15 cellular contexts compared by ENCODE assay signal in genomic region chr16:68764866-68765265, GRCh38. TPM values are rescaled to one million over a fixed set of nuclear protein-coding genes. Genes with fewer than 3 reads are reported as not detected.
DNase-seq lines count a peak whose midpoint lies in the region; ATAC-seq and TF ChIP-seq lines count a peak whose summit lies in the region.
"Had no signal": no experiment of that assay in that cellular context is flagged by ENCODE, and none has a peak within 500 bp of the region (broad histone marks: within the 10 kb centered on the region; RNA-seq: fewer than 3 reads in every experiment).

No MANE protein-coding gene starts in this region.

- peak in 2 of 3 donors; percentile 32 to 72 for DNase-seq in CD4-positive, CD25-positive, alpha-beta regulatory T cell
- DNase-seq in DMS 273 (lab: John Stamatoyannopoulos, UW; ENCODE audit: unreplicated experiment) (peak; percentile 59), WTC11 (ENCODE audit: low spot score) (no peak), epithelial cell of prostate (ENCODE audit: low read depth, low spot score) (no peak), NCI-H524 (lab: John Stamatoyannopoulos, UW) (no peak), tibial artery (no peak)
- DNase-seq: head of caudate nucleus; Kasumi-1; naive B cell; NCI-H1694; stimulated activated naive B cell treated with anti-CD40 and anti-IgM and Interleukin-4, amounts not matched to agents 10 μg/mL and 1 μg/mL and 100 μg/mL, for 72 hours had no signal

- no peak for TF ChIP-seq CTCF in WTC11 (IDR thresholded peaks at IDR 0.05)
- TF ChIP-seq CTCF in tibial artery (IDR thresholded peaks at IDR 0.05), result no peak

- no peaks in the 10 kb centered on the region for H3K27me3 Mint-ChIP-seq in CD4-positive, CD25-positive, alpha-beta regulatory T cell
- H3K27me3 Mint-ChIP-seq in WTC11 (ENCODE audit: low read depth), result no peaks in the 10 kb centered on the region

- H3K27ac Mint-ChIP-seq in CD4-positive, CD25-positive, alpha-beta regulatory T cell, result peak overlapping the region in 1 of 3 donors; percentile 87
- peak overlapping the region; percentile 99 for H3K27ac Mint-ChIP-seq in WTC11
- H3K27ac Mint-ChIP-seq: stimulated activated naive B cell treated with anti-CD40 and anti-IgM and Interleukin-4, amounts not matched to agents 10 μg/mL and 1 μg/mL and 100 μg/mL, for 72 hours had no signal

- H3K36me3 ChIP-seq in CD4-positive, CD25-positive, alpha-beta regulatory T cell (ENCODE audit: control insufficient read depth, insufficient read depth, low read length), result no peaks in the 10 kb centered on the region
- H3K36me3 ChIP-seq in tibial artery, result no peaks in the 10 kb centered on the region
- H3K36me3 ChIP-seq: BLaER1 treated with 17β-estradiol and CSF1 and Interleukin-3, amounts not matched to agents 10 nM and 100 nM had no signal

- intact Hi-C loops in tibial artery (cut with DNase I; ENCODE audit: low total_unique reads), result no loop called here

- H3K4me3 ChIP-seq in CD4-positive, CD25-positive, alpha-beta regulatory T cell (ENCODE audit: low read depth, low read length), result peak overlapping the region; percentile 38
- H3K4me3 ChIP-seq in tibial artery, result no peak overlapping the region
- H3K4me3 ChIP-seq: BLaER1 treated with 17β-estradiol and CSF1 and Interleukin-3, amounts not matched to agents 10 nM and 100 nM had no signal

- CTCF ChIA-PET in WTC11 (lab: Charles Lee), result interaction anchor here (0.8 kb wide), 1 partner anchor 28 kb away, joined by 3 read pairs; the partner anchor contains the start of gene CDH1

- POLR2A ChIA-PET in WTC11 (lab: Charles Lee), result no interaction called here

- no peaks in the 10 kb centered on the region for H3K27me3 ChIP-seq in CD4-positive, CD25-positive, alpha-beta regulatory T cell (ENCODE audit: control insufficient read depth, insufficient read depth, low read length)
- H3K27me3 ChIP-seq in tibial artery, result peaks cover 0 to 26% of the 10 kb centered on the region in 2 donors
- H3K27me3 ChIP-seq: BLaER1 treated with 17β-estradiol and CSF1 and Interleukin-3, amounts not matched to agents 10 nM and 100 nM had no signal

- peak overlapping the region in 2 of 4 donors; percentile 33 to 66 for H3K4me3 Mint-ChIP-seq in CD4-positive, CD25-positive, alpha-beta regulatory T cell
- H3K4me3 Mint-ChIP-seq in WTC11, result peak overlapping the region; percentile 52; the same call in 1 of the 2 replicates
- H3K4me3 Mint-ChIP-seq: naive B cell; stimulated activated naive B cell treated with anti-CD40 and anti-IgM and Interleukin-4, amounts not matched to agents 10 μg/mL and 1 μg/mL and 100 μg/mL, for 72 hours had no signal

- peak; percentile 43 to 49 for ATAC-seq in CD4-positive, CD25-positive, alpha-beta regulatory T cell (ENCODE audit: low read depth in 2 of 2)
- ATAC-seq in WTC11 (no peak), GM19328 (IDR thresholded peaks at IDR 0.05; ENCODE audit: unreplicated experiment) (no peak), HG03520 (IDR thresholded peaks at IDR 0.05; ENCODE audit: unreplicated experiment) (no peak)
- ATAC-seq: stimulated activated naive B cell treated with anti-CD40 and anti-IgM and Interleukin-4, amounts not matched to agents 10 μg/mL and 1 μg/mL and 100 μg/mL, for 72 hours had no signal

- H3K9me3 ChIP-seq in CD4-positive, CD25-positive, alpha-beta regulatory T cell (ENCODE audit: control insufficient read depth in 2 of 2, low read length in 2 of 2), result no peaks in the 10 kb centered on the region
- no peaks in the 10 kb centered on the region for H3K9me3 ChIP-seq in tibial artery
- H3K9me3 ChIP-seq: BLaER1 treated with 17β-estradiol and CSF1 and Interleukin-3, amounts not matched to agents 10 nM and 100 nM had no signal

- no peak overlapping the region for H3K27ac ChIP-seq in CD4-positive, CD25-positive, alpha-beta regulatory T cell (ENCODE audit: insufficient read depth, low read length, poor library complexity, severe bottlenecking)
- peak overlapping the region; percentile 100 for H3K27ac ChIP-seq in epithelial cell of prostate
- H3K27ac ChIP-seq in tibial artery, result no peak overlapping the region
- H3K27ac ChIP-seq: BLaER1 treated with 17β-estradiol and CSF1 and Interleukin-3, amounts not matched to agents 10 nM and 100 nM had no signal

- no peaks in the 10 kb centered on the region for H3K9me3 Mint-ChIP-seq in CD4-positive, CD25-positive, alpha-beta regulatory T cell
- H3K9me3 Mint-ChIP-seq in WTC11, result no peaks in the 10 kb centered on the region
- H3K9me3 Mint-ChIP-seq: naive B cell; stimulated activated naive B cell treated with anti-CD40 and anti-IgM and Interleukin-4, amounts not matched to agents 10 μg/mL and 1 μg/mL and 100 μg/mL, for 72 hours had no signal

- H3K36me3 Mint-ChIP-seq in CD4-positive, CD25-positive, alpha-beta regulatory T cell, result no peaks in the 10 kb centered on the region
- peaks cover 6% of the 10 kb centered on the region; the same call in 1 of the 2 replicates for H3K36me3 Mint-ChIP-seq in WTC11
- H3K36me3 Mint-ChIP-seq: naive B cell; stimulated activated naive B cell treated with anti-CD40 and anti-IgM and Interleukin-4, amounts not matched to agents 10 μg/mL and 1 μg/mL and 100 μg/mL, for 72 hours had no signal

- H3K4me1 Mint-ChIP-seq in CD4-positive, CD25-positive, alpha-beta regulatory T cell, result peaks cover 3 to 31% (median 15%) of the 10 kb centered on the region in 4 donors
- peaks cover 72% of the 10 kb centered on the region for H3K4me1 Mint-ChIP-seq in WTC11

- H3K4me1 ChIP-seq in CD4-positive, CD25-positive, alpha-beta regulatory T cell (ENCODE audit: control insufficient read depth, insufficient read depth, low read length, poor library complexity, severe bottlenecking), result peaks cover 24% of the 10 kb centered on the region
- peaks cover 0 to 13% (median 0%) of the 10 kb centered on the region in 4 donors for H3K4me1 ChIP-seq in tibial artery

TF ChIP-seq in WTC11, 78 proteins besides CTCF, POLR2A, EP300 and RAD21 (continues in another document):
- no peak for TF ChIP-seq NFYB (CRISPR knock-in tag; conservative IDR thresholded peaks at IDR 0.05; ENCODE audit: low read depth)
- TF ChIP-seq ZNF219 (CRISPR knock-in tag; IDR thresholded peaks at IDR 0.05; ENCODE audit: borderline replicate concordance), result no peak
- TF ChIP-seq USF1 (CRISPR knock-in tag; IDR thresholded peaks at IDR 0.05), result no peak
- TF ChIP-seq JUN (CRISPR knock-in tag; IDR thresholded peaks at IDR 0.05), result no peak
- TF ChIP-seq RORB (CRISPR knock-in tag; IDR thresholded peaks at IDR 0.05), result no peak
- TF ChIP-seq SMAD4 (CRISPR knock-in tag; IDR thresholded peaks at IDR 0.05), result no peak
- TF ChIP-seq PRRX2 (CRISPR knock-in tag; IDR thresholded peaks at IDR 0.05), result no peak
- no peak for TF ChIP-seq USF2 (CRISPR knock-in tag; IDR thresholded peaks at IDR 0.05)
- no peak for TF ChIP-seq SMAD3 (CRISPR knock-in tag; IDR thresholded peaks at IDR 0.05; ENCODE audit: borderline replicate concordance)
- TF ChIP-seq GRHL2 (CRISPR knock-in tag; IDR thresholded peaks at IDR 0.05; ENCODE audit: insufficient replicate concordance, severe bottlenecking), result no peak
- no peak for TF ChIP-seq ZNF512 (CRISPR knock-in tag; IDR thresholded peaks at IDR 0.05; ENCODE audit: borderline replicate concordance)
- no peak for TF ChIP-seq STAT6 (CRISPR knock-in tag; conservative IDR thresholded peaks at IDR 0.05; ENCODE audit: low read depth)
- TF ChIP-seq TCF7 (CRISPR knock-in tag; IDR thresholded peaks at IDR 0.05; ENCODE audit: low read depth), result no peak

RNA-seq across cellular contexts. Expression of gene CDH1, which starts 27.8 kb away (rescaled TPM):
- total RNA-seq in CD4-positive, CD25-positive, alpha-beta regulatory T cell, result 4.6 TPM
- under 1 TPM; 0.41 to 0.85 (median 0.62) TPM for polyA plus RNA-seq in CD4-positive, CD25-positive, alpha-beta regulatory T cell
- total RNA-seq in WTC11 (2021), result 265 to 281 TPM (median 278 TPM) in 3 replicates
- total RNA-seq: H4 had no signal

Comparison
In these comparisons a context has a peak if more than half of its experiments do, and no peak if none do; other contexts are left out.
1. ATAC-seq: peak in CD4-positive, CD25-positive, alpha-beta regulatory T cell (2 of 2); none in WTC11 (single experiment), GM19328 (single experiment) and HG03520 (single experiment).
2. DNase-seq: peak in CD4-positive, CD25-positive, alpha-beta regulatory T cell (2 of 3) and DMS 273 (single experiment); none in WTC11 (single experiment), epithelial cell of prostate (single experiment), NCI-H524 (0 of 2) and tibial artery (0 of 2).
3. RNA of gene CDH1, which starts 27.8 kb away (total RNA-seq): 265 to 281 TPM in WTC11; 4.6 TPM in CD4-positive, CD25-positive, alpha-beta regulatory T cell (single experiment); every median in the first group is over 10 times any median in the second.